In the genomic region with DNA sequence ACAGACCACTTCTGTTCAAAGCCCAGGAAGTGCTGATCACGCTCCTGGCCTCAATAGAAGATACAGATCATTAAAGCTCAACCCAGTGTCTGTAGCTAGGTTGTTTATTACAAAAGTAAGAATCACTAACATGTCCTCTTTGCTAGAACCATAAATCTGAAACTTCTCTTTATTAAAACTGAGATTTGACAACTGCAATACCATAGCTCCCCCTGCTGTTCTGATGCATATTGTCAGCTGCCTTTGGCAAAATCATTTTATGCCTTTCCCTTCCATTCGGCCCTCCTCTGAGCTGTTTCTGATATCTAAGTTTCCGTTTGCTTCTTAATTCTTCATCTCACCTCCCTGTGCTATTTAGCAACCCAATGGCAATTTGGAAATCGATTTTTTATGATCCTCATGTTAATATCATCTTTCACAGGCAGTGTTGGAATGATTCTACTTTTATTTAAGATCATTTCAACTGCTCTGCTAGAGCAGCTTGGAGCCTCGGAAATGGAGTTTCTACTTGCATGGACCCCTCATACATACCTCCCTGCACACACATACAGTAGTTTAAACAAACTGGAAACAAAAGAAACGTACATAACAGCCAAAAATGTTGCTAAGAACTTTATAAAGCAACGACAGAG, we compare ENCODE assay signal across 9 cellular contexts.
A peak's percentile ranks its signal among the peaks of the same experiment; 100 is the strongest.
DNase-seq lines count a peak whose midpoint lies in the region; ATAC-seq and TF ChIP-seq lines count a peak whose summit lies in the region.
"Had no signal": no experiment of that assay in that cellular context is flagged by ENCODE, and none has a peak within 500 bp of the region (broad histone marks: within the 10 kb centered on the region; RNA-seq: fewer than 3 reads in every experiment).

No MANE protein-coding gene starts in this region.

- CTCF ChIA-PET in activated CD4-positive, alpha-beta T cell treated with anti-CD3 and anti-CD28 coated beads, Interleukin-2, amount 10 ng/mL, durations not matched to agents 7 days and 5 days (lab: Charles Lee), result no interaction called here
- CTCF ChIA-PET in T-cell (lab: Charles Lee), result interaction anchor here in 1 of 2 donors (1.1 kb wide), 2 partner anchors 808 to 941 kb away, joined by 3 to 4 read pairs; no protein-coding TSS in a partner anchor

- no peak overlapping the region for H2AFZ ChIP-seq in Karpas-422 (ENCODE audit: low read length)
- peak overlapping the region; percentile 84 for H2AFZ ChIP-seq in osteoblast (ENCODE audit: low read length)

- H3K79me2 ChIP-seq in Karpas-422 (ENCODE audit: low read length), result no peaks in the 10 kb centered on the region
- no peaks in the 10 kb centered on the region for H3K79me2 ChIP-seq in osteoblast (ENCODE audit: insufficient read depth, low read length)

- no peaks in the 10 kb centered on the region for H3K27me3 Mint-ChIP-seq in activated CD4-positive, alpha-beta T cell treated with anti-CD3 and anti-CD28 coated beads, Interleukin-2, amount 10 ng/mL, durations not matched to agents 7 days and 5 days
- peaks cover 0 to 4% of the 10 kb centered on the region in 2 donors for H3K27me3 Mint-ChIP-seq in T-cell
- H3K27me3 Mint-ChIP-seq: dendritic cell treated with granulocyte-macrophage colony-stimulating factor and Interleukin-4, amounts not matched to agents 40 ng/mL and 50 ng/mL, for 4 days had no signal

- no peaks in the 10 kb centered on the region for H3K4me1 ChIP-seq in Karpas-422 (ENCODE audit: low read length)
- peaks cover 3% of the 10 kb centered on the region for H3K4me1 ChIP-seq in osteoblast (ENCODE audit: insufficient read depth, low read length)

- no peaks in the 10 kb centered on the region; the same call in 1 of the 2 replicates for H3K27me3 ChIP-seq in Karpas-422 (ENCODE audit: low read length)
- H3K27me3 ChIP-seq in osteoblast (ENCODE audit: insufficient read depth, low read length), result no peaks in the 10 kb centered on the region

- H3K27ac Mint-ChIP-seq in activated CD4-positive, alpha-beta T cell treated with anti-CD3 and anti-CD28 coated beads, Interleukin-2, amount 10 ng/mL, durations not matched to agents 7 days and 5 days, result no peak overlapping the region
- no peak overlapping the region for H3K27ac Mint-ChIP-seq in T-cell
- H3K27ac Mint-ChIP-seq: dendritic cell treated with granulocyte-macrophage colony-stimulating factor and Interleukin-4, amounts not matched to agents 40 ng/mL and 50 ng/mL, for 4 days had no signal

- no peaks in the 10 kb centered on the region for H3K36me3 Mint-ChIP-seq in activated CD4-positive, alpha-beta T cell treated with anti-CD3 and anti-CD28 coated beads, Interleukin-2, amount 10 ng/mL, durations not matched to agents 7 days and 5 days (ENCODE audit: low read depth)
- H3K36me3 Mint-ChIP-seq in T-cell, result no peaks in the 10 kb centered on the region

- no peaks in the 10 kb centered on the region for H3K9me3 Mint-ChIP-seq in activated CD4-positive, alpha-beta T cell treated with anti-CD3 and anti-CD28 coated beads, Interleukin-2, amount 10 ng/mL, durations not matched to agents 7 days and 5 days
- peaks cover 0 to 4% (median 4%) of the 10 kb centered on the region in 3 donors for H3K9me3 Mint-ChIP-seq in T-cell
- H3K9me3 Mint-ChIP-seq: dendritic cell treated with granulocyte-macrophage colony-stimulating factor and Interleukin-4, amounts not matched to agents 40 ng/mL and 50 ng/mL, for 4 days had no signal

- H3K4me3 ChIP-seq in Karpas-422 (ENCODE audit: low read length) (no peak overlapping the region), osteoblast (ENCODE audit: insufficient read depth, low read length) (peak overlapping the region; percentile 60)

- H4K20me1 ChIP-seq in Karpas-422 (ENCODE audit: insufficient read depth, low read depth, low read length) (no peaks in the 10 kb centered on the region), osteoblast (ENCODE audit: insufficient read depth, low read length) (no peaks in the 10 kb centered on the region)

- H3K4me3 Mint-ChIP-seq in activated CD4-positive, alpha-beta T cell treated with anti-CD3 and anti-CD28 coated beads, Interleukin-2, amount 10 ng/mL, durations not matched to agents 7 days and 5 days, result no peak overlapping the region
- H3K4me3 Mint-ChIP-seq in T-cell, result no peak overlapping the region
- H3K4me3 Mint-ChIP-seq: dendritic cell treated with granulocyte-macrophage colony-stimulating factor and Interleukin-4, amounts not matched to agents 40 ng/mL and 50 ng/mL, for 4 days had no signal

- H3K9me2 ChIP-seq in Karpas-422 (replicated peaks; ENCODE audit: insufficient read depth, low read length), result no peaks in the 10 kb centered on the region

- H3K36me3 ChIP-seq in Karpas-422 (ENCODE audit: insufficient read depth, low read length) (no peaks in the 10 kb centered on the region), osteoblast (ENCODE audit: insufficient read depth, low read length) (no peaks in the 10 kb centered on the region)

- peak; percentile 35 for DNase-seq in activated CD4-positive, alpha-beta T cell treated with anti-CD3 and anti-CD28 coated beads, Interleukin-2, amount 10 ng/mL, durations not matched to agents 7 days and 5 days
- DNase-seq in activated CD4-positive, alpha-beta T cell treated with anti-CD3 and anti-CD28 coated beads, Interleukin-2, amount 50 U/mL, for 1 hour, result no peak
- peak; percentile 82 for DNase-seq in Karpas-422
- peak; percentile 24 for DNase-seq in fibroblast of gingiva (ENCODE audit: low read depth)
- peak; percentile 1 for DNase-seq in osteoblast (ENCODE audit: insufficient read length, low spot score, missing footprints)
- DNase-seq in T-cell, result no peak

- peak; percentile 82 for TF ChIP-seq CTCF in osteoblast (IDR thresholded peaks at IDR 0.05; ENCODE audit: extremely low read depth, low read depth, low read length)

- H3K4me1 Mint-ChIP-seq in activated CD4-positive, alpha-beta T cell treated with anti-CD3 and anti-CD28 coated beads, Interleukin-2, amount 10 ng/mL, durations not matched to agents 7 days and 5 days, result no peaks in the 10 kb centered on the region
- H3K4me1 Mint-ChIP-seq in T-cell, result no peaks in the 10 kb centered on the region

- H3K4me2 ChIP-seq in Karpas-422 (ENCODE audit: low read depth, low read length, poor library complexity, severe bottlenecking), result no peak overlapping the region
- peak overlapping the region; percentile 74 for H3K4me2 ChIP-seq in osteoblast (ENCODE audit: insufficient read depth, low read length)

- POLR2A ChIA-PET in activated CD4-positive, alpha-beta T cell treated with anti-CD3 and anti-CD28 coated beads, Interleukin-2, amount 10 ng/mL, durations not matched to agents 7 days and 5 days (lab: Charles Lee), result no interaction called here
- POLR2A ChIA-PET in T-cell (lab: Charles Lee), result no interaction called here

- H3K27ac ChIP-seq in Karpas-422 (ENCODE audit: low read length) (no peak overlapping the region), osteoblast (ENCODE audit: low read depth, low read length) (no peak overlapping the region)

- ATAC-seq in GM21619 (IDR thresholded peaks at IDR 0.05; ENCODE audit: unreplicated experiment), result peak; percentile 74
- ATAC-seq in SK-N-SH treated with all-trans-retinoic acid at 6 μM for 48 hours, result peak; percentile 81
- no peak for ATAC-seq in T-cell (replicated peaks in 1 of 4)

- H3K9ac ChIP-seq in Karpas-422 (ENCODE audit: low read length), result no peak overlapping the region

- H3K9me3 ChIP-seq in Karpas-422 (ENCODE audit: low read length) (no peaks in the 10 kb centered on the region), osteoblast (ENCODE audit: low read depth, low read length) (no peaks in the 10 kb centered on the region)

TF ChIP-seq in SK-N-SH treated with all-trans-retinoic acid at 6 μM for 48 hours, 23 proteins besides CTCF, POLR2A, EP300 and RAD21:
- TF ChIP-seq ZNF565 (CRISPR knock-in tag; conservative IDR thresholded peaks at IDR 0.05; ENCODE audit: low read depth) (no peak), PPARA (CRISPR knock-in tag; IDR thresholded peaks at IDR 0.05; ENCODE audit: borderline replicate concordance) (no peak), RARB (CRISPR knock-in tag; IDR thresholded peaks at IDR 0.05) (no peak), CSDC2 (CRISPR knock-in tag; IDR thresholded peaks at IDR 0.05) (no peak), TOX (CRISPR knock-in tag; IDR thresholded peaks at IDR 0.05; ENCODE audit: borderline replicate concordance) (no peak), ZFP30 (CRISPR knock-in tag; IDR thresholded peaks at IDR 0.05) (no peak), ZNF8 (CRISPR knock-in tag; IDR thresholded peaks at IDR 0.05) (no peak), OSR1 (CRISPR knock-in tag; IDR thresholded peaks at IDR 0.05) (no peak), ARNTL (CRISPR knock-in tag; IDR thresholded peaks at IDR 0.05; ENCODE audit: borderline replicate concordance, low read depth) (no peak), TCF4 (CRISPR knock-in tag; IDR thresholded peaks at IDR 0.05; ENCODE audit: borderline replicate concordance) (no peak), GLIS3 (CRISPR knock-in tag; IDR thresholded peaks at IDR 0.05) (no peak)
- TF ChIP-seq, protein P1, sequence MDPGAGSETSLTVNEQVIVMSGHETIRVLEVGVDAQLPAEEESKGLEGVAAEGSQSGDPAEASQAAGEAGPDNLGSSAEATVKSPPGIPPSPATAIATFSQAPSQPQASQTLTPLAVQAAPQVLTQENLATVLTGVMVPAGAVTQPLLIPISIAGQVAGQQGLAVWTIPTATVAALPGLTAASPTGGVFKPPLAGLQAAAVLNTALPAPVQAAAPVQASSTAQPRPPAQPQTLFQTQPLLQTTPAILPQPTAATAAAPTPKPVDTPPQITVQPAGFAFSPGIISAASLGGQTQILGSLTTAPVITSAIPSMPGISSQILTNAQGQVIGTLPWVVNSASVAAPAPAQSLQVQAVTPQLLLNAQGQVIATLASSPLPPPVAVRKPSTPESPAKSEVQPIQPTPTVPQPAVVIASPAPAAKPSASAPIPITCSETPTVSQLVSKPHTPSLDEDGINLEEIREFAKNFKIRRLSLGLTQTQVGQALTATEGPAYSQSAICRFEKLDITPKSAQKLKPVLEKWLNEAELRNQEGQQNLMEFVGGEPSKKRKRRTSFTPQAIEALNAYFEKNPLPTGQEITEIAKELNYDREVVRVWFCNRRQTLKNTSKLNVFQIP (CRISPR knock-in tag; IDR thresholded peaks at IDR 0.05; ENCODE audit: borderline replicate concordance, low read depth), result no peak
- TF ChIP-seq, protein P2, sequence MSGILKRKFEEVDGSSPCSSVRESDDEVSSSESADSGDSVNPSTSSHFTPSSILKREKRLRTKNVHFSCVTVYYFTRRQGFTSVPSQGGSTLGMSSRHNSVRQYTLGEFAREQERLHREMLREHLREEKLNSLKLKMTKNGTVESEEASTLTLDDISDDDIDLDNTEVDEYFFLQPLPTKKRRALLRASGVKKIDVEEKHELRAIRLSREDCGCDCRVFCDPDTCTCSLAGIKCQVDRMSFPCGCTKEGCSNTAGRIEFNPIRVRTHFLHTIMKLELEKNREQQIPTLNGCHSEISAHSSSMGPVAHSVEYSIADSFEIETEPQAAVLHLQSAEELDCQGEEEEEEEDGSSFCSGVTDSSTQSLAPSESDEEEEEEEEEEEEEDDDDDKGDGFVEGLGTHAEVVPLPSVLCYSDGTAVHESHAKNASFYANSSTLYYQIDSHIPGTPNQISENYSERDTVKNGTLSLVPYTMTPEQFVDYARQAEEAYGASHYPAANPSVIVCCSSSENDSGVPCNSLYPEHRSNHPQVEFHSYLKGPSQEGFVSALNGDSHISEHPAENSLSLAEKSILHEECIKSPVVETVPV (CRISPR knock-in tag; IDR thresholded peaks at IDR 0.05), result no peak

Comparison
In these comparisons a context has a peak if more than half of its experiments do, and no peak if none do; other contexts are left out.
1. DNase-seq: peak in activated CD4-positive, alpha-beta T cell treated with anti-CD3 and anti-CD28 coated beads, Interleukin-2, amount 10 ng/mL, durations not matched to agents 7 days and 5 days (single experiment), Karpas-422 (single experiment), fibroblast of gingiva (single experiment) and osteoblast (single experiment); none in activated CD4-positive, alpha-beta T cell treated with anti-CD3 and anti-CD28 coated beads, Interleukin-2, amount 50 U/mL, for 1 hour (single experiment) and T-cell (0 of 34).
2. ATAC-seq: peak in GM21619 (single experiment) and SK-N-SH treated with all-trans-retinoic acid at 6 μM for 48 hours (single experiment); none in T-cell (0 of 4).